9 cellular contexts compared by ENCODE assay signal in genomic region chr7:23462846-23463245, GRCh38. TPM values are rescaled to one million over a fixed set of nuclear protein-coding genes. Genes with fewer than 3 reads are reported as not detected.
DNase-seq lines count a peak whose midpoint lies in the region; ATAC-seq and TF ChIP-seq lines count a peak whose summit lies in the region.
"Had no signal": no experiment of that assay in that cellular context is flagged by ENCODE, and none has a peak within 500 bp of the region (broad histone marks: within the 10 kb centered on the region; RNA-seq: fewer than 3 reads in every experiment).

No MANE protein-coding gene starts in this region.

- peaks cover 96% of the 10 kb centered on the region for H3K79me2 ChIP-seq in PC-9 (ENCODE audit: low read depth)

- H2AFZ ChIP-seq in PC-9 = no peak overlapping the region

- H3K27ac Mint-ChIP-seq in activated CD4-positive, alpha-beta T cell treated with anti-CD3 and anti-CD28 coated beads for 36 hours = no peak overlapping the region
- H3K27ac Mint-ChIP-seq in activated CD4-positive, alpha-beta T cell treated with anti-CD3 and anti-CD28 coated beads, Interleukin-2, amount 10 ng/mL, durations not matched to agents 7 days and 5 days = no peak overlapping the region
- H3K27ac Mint-ChIP-seq: CD4-positive, alpha-beta memory T cell had no signal

- peaks cover 39% of the 10 kb centered on the region for H4K20me1 ChIP-seq in PC-9 (ENCODE audit: insufficient read depth)

- POLR2A ChIA-PET in activated CD4-positive, alpha-beta T cell treated with anti-CD3 and anti-CD28 coated beads for 36 hours (lab: Charles Lee) = no interaction called here
- POLR2A ChIA-PET in activated CD4-positive, alpha-beta T cell treated with anti-CD3 and anti-CD28 coated beads, Interleukin-2, amount 10 ng/mL, durations not matched to agents 7 days and 5 days (lab: Charles Lee) = no interaction called here
- POLR2A ChIA-PET in PC-9 (lab: Charles Lee; ENCODE audit: unreplicated experiment) = interaction anchor here (0.6 to 0.7 kb wide), 2 partner anchors 10 to 46 kb away, joined by 4 to 6 read pairs; no protein-coding TSS in a partner anchor

- H3K4me2 ChIP-seq in PC-9 = peak overlapping the region; percentile 99

- H3K4me1 Mint-ChIP-seq in activated CD4-positive, alpha-beta T cell treated with anti-CD3 and anti-CD28 coated beads for 36 hours = peaks cover 5% of the 10 kb centered on the region
- peaks cover 23% of the 10 kb centered on the region for H3K4me1 Mint-ChIP-seq in activated CD4-positive, alpha-beta T cell treated with anti-CD3 and anti-CD28 coated beads, Interleukin-2, amount 10 ng/mL, durations not matched to agents 7 days and 5 days

- H3K27me3 ChIP-seq in PC-9 (ENCODE audit: insufficient read depth, low read depth) = no peaks in the 10 kb centered on the region
- H3K27me3 ChIP-seq in gastrocnemius medialis = peaks cover 34 to 48% (median 39%) of the 10 kb centered on the region in 3 donors

- H3K9me3 ChIP-seq in PC-9 (ENCODE audit: insufficient read depth, low read depth) (no peaks in the 10 kb centered on the region), gastrocnemius medialis (no peaks in the 10 kb centered on the region)

- TF ChIP-seq CTCF in PC-9 (conservative IDR thresholded peaks at IDR 0.05) (peak; percentile 42; the same call in 1 of the 2 replicates), fibroblast of the aortic adventitia (IDR thresholded peaks at IDR 0.05; ENCODE audit: insufficient read depth, low read length) (peak; percentile 46), gastrocnemius medialis (IDR thresholded peaks at IDR 0.05 in 4 of 5, conservative IDR thresholded peaks at IDR 0.05 in 1 of 5) (peak in 3 of 5 experiments; percentile 4 to 41 (median 26))

- H3K4me3 ChIP-seq in PC-9 (peak overlapping the region; percentile 30; the same call in 1 of the 2 replicates), fibroblast of the aortic adventitia (ENCODE audit: low read depth, low read length) (no peak overlapping the region), gastrocnemius medialis (no peak overlapping the region)

- H3K4me3 Mint-ChIP-seq in activated CD4-positive, alpha-beta T cell treated with anti-CD3 and anti-CD28 coated beads for 36 hours = no peak overlapping the region
- H3K4me3 Mint-ChIP-seq in activated CD4-positive, alpha-beta T cell treated with anti-CD3 and anti-CD28 coated beads, Interleukin-2, amount 10 ng/mL, durations not matched to agents 7 days and 5 days = no peak overlapping the region
- H3K4me3 Mint-ChIP-seq: CD4-positive, alpha-beta memory T cell had no signal

- H3K9me2 ChIP-seq in PC-9 (ENCODE audit: insufficient read depth) = no peaks in the 10 kb centered on the region

- peaks cover 34% of the 10 kb centered on the region for H3F3A ChIP-seq in PC-9 (ENCODE audit: insufficient read depth, low read depth)

- peaks cover 61% of the 10 kb centered on the region for H3K27me3 Mint-ChIP-seq in activated CD4-positive, alpha-beta T cell treated with anti-CD3 and anti-CD28 coated beads for 36 hours
- peaks cover 70% of the 10 kb centered on the region for H3K27me3 Mint-ChIP-seq in activated CD4-positive, alpha-beta T cell treated with anti-CD3 and anti-CD28 coated beads, Interleukin-2, amount 10 ng/mL, durations not matched to agents 7 days and 5 days

- no TSS peak for BruUV-seq in PC-9 (replicated peaks; lab: Mats Ljungman, UMichigan)

- in situ Hi-C loops in gastrocnemius medialis (cut with MboI; ENCODE audit: low sequenced_read_pairs in 4 of 4) = loop anchor here in 3 of 4 donors (5.0 kb wide), 1 partner anchor 191 kb away; no protein-coding TSS in a partner anchor

- H3K9me3 Mint-ChIP-seq in activated CD4-positive, alpha-beta T cell treated with anti-CD3 and anti-CD28 coated beads for 36 hours (ENCODE audit: low read depth) = no peaks in the 10 kb centered on the region
- no peaks in the 10 kb centered on the region for H3K9me3 Mint-ChIP-seq in activated CD4-positive, alpha-beta T cell treated with anti-CD3 and anti-CD28 coated beads, Interleukin-2, amount 10 ng/mL, durations not matched to agents 7 days and 5 days

- H3K36me3 ChIP-seq in PC-9 (ENCODE audit: low read depth) = peaks cover 54% of the 10 kb centered on the region; the same call in 1 of the 2 replicates
- H3K36me3 ChIP-seq in gastrocnemius medialis = no peaks in the 10 kb centered on the region

- CTCF ChIA-PET in activated CD4-positive, alpha-beta T cell treated with anti-CD3 and anti-CD28 coated beads for 36 hours (lab: Charles Lee) = interaction anchor here (0.8 to 2.2 kb wide), 15 partner anchors 68 to 205 kb away, joined by 3 to 16 read pairs (median 4); no protein-coding TSS in a partner anchor
- CTCF ChIA-PET in activated CD4-positive, alpha-beta T cell treated with anti-CD3 and anti-CD28 coated beads, Interleukin-2, amount 10 ng/mL, durations not matched to agents 7 days and 5 days (lab: Charles Lee) = interaction anchor here (1.2 to 1.3 kb wide), 2 partner anchors 18 to 189 kb away, joined by 4 read pairs; no protein-coding TSS in a partner anchor
- CTCF ChIA-PET in PC-9 (lab: Charles Lee) = no interaction called here

- intact Hi-C loops in activated CD4-positive, alpha-beta T cell treated with anti-CD3 and anti-CD28 coated beads for 36 hours (cut with DNase I, micrococcal nuclease) = loop anchor here (1.0 to 2.0 kb wide), 5 partner anchors 33 to 190 kb away; no protein-coding TSS in a partner anchor
- intact Hi-C loops in PC-9 (cut with micrococcal nuclease; ENCODE audit: unreplicated experiment) (no loop called here), gastrocnemius medialis (cut with DNase I; ENCODE audit: low total_unique reads) (loop anchor here (1.0 to 5.0 kb wide), 2 partner anchors 106 to 190 kb away; no protein-coding TSS in a partner anchor)

- H3K27ac ChIP-seq in PC-9 (peak overlapping the region; percentile 92; the same call in 1 of the 2 replicates), gastrocnemius medialis (no peak overlapping the region)

- peak; percentile 61 for ATAC-seq in activated CD4-positive, alpha-beta T cell treated with anti-CD3 and anti-CD28 coated beads for 36 hours
- ATAC-seq in gastrocnemius medialis (peak; percentile 98 to 99), GM21576 (IDR thresholded peaks at IDR 0.05; ENCODE audit: unreplicated experiment) (no peak), HG02840 (IDR thresholded peaks at IDR 0.05; ENCODE audit: low FRiP score, unreplicated experiment) (no peak)

- H3K4me1 ChIP-seq in PC-9 (replicated peaks; ENCODE audit: insufficient read depth) = peaks cover 47% of the 10 kb centered on the region
- H3K4me1 ChIP-seq in gastrocnemius medialis = peaks cover 0 to 8% of the 10 kb centered on the region in 2 donors

- TF ChIP-seq POLR2A in gastrocnemius medialis (IDR thresholded peaks at IDR 0.05) = no peak

- no peaks in the 10 kb centered on the region for H3K36me3 Mint-ChIP-seq in activated CD4-positive, alpha-beta T cell treated with anti-CD3 and anti-CD28 coated beads for 36 hours (ENCODE audit: low read depth)
- H3K36me3 Mint-ChIP-seq in activated CD4-positive, alpha-beta T cell treated with anti-CD3 and anti-CD28 coated beads, Interleukin-2, amount 10 ng/mL, durations not matched to agents 7 days and 5 days (ENCODE audit: low read depth) = no peaks in the 10 kb centered on the region
- H3K36me3 Mint-ChIP-seq: CD4-positive, alpha-beta memory T cell had no signal

- DNase-seq in activated CD4-positive, alpha-beta T cell treated with anti-CD3 and anti-CD28 coated beads for 36 hours = peak; percentile 36
- DNase-seq in activated CD4-positive, alpha-beta T cell treated with anti-CD3 and anti-CD28 coated beads, Interleukin-2, amount 10 ng/mL, durations not matched to agents 7 days and 5 days = no peak
- peak; percentile 17 to 56 for DNase-seq in PC-9
- DNase-seq in fibroblast of the aortic adventitia (ENCODE audit: low read depth) = peak; percentile 75
- DNase-seq in gastrocnemius medialis = peak in 1 of 2 donors; percentile 20
- DNase-seq in NCI-H82 (lab: John Stamatoyannopoulos, UW) = no peak
- DNase-seq: CD4-positive, alpha-beta memory T cell had no signal

RNA-seq across cellular contexts. Expression of gene IGF2BP3, which starts 7.4 kb away (rescaled TPM):
- 1 to 10 TPM in 1 of 2 experiments, under 1 TPM in 1; 0.64 to 1.1 TPM for total RNA-seq in activated CD4-positive, alpha-beta T cell treated with anti-CD3 and anti-CD28 coated beads for 36 hours
- total RNA-seq in activated CD4-positive, alpha-beta T cell treated with anti-CD3 and anti-CD28 coated beads, Interleukin-2, amount 10 ng/mL, durations not matched to agents 7 days and 5 days = 1 to 10 TPM in 1 of 2 experiments, under 1 TPM in 1; 0.50 to 1.2 TPM
- total RNA-seq in PC-9 (2021) (132 and 139 TPM in 2 replicates), fibroblast of the aortic adventitia (ENCODE audit: low replicate concordance) (2.9 and 116 TPM in 2 replicates), gastrocnemius medialis (under 1 TPM in 1 of 4 donors, not detected in 3; 0.51 TPM)
- total RNA-seq: CD4-positive, alpha-beta memory T cell had no signal

Comparison
In these comparisons a context has a peak if more than half of its experiments do, and no peak if none do; other contexts are left out.
1. DNase-seq: peak in activated CD4-positive, alpha-beta T cell treated with anti-CD3 and anti-CD28 coated beads for 36 hours (single experiment), PC-9 (2 of 2) and fibroblast of the aortic adventitia (single experiment); none in activated CD4-positive, alpha-beta T cell treated with anti-CD3 and anti-CD28 coated beads, Interleukin-2, amount 10 ng/mL, durations not matched to agents 7 days and 5 days (single experiment) and NCI-H82 (single experiment).
2. ATAC-seq: peak in activated CD4-positive, alpha-beta T cell treated with anti-CD3 and anti-CD28 coated beads for 36 hours (single experiment) and gastrocnemius medialis (2 of 2); none in GM21576 (single experiment) and HG02840 (single experiment).
3. Peak in every context shown above with its lines, with median percentiles within 50 percentile points of each other: CTCF ChIP-seq.